In the genomic region with DNA sequence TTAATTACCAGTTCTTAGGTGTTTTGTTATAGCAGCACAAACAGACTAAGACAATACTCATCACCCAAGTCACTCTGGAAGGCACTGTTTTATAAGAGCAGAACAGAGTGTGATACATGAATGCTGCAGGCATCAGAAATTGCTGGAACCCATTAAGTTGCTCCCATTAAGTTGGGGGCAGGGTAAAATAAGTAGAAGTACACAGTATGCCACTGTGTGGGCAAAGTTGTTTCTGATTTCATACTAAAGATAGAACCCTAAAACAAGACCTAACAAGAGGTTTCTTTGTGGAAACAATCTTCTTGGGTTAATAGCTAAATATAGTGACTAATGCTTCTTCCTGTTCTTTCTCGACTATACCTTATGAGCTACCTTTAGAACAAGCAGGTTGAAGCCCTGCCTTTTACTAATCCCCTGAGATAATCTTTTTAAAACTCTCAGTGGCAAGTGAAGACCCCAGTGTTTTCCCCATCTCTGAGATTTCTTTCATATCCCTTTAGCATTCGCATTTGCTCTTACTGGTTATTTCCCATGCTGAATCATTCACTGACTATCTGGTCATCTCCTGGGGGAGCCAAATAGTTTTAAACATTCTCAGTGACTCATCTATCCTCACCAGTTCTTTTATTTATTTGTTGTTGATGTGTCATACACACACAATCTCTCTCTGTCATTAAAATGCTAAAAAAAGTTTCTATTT, we compare ENCODE assay signal across 7 cellular contexts. TPM values are rescaled to one million over a fixed set of nuclear protein-coding genes. Genes with fewer than 3 reads are reported as not detected.
DNase-seq lines count a peak whose midpoint lies in the region; ATAC-seq and TF ChIP-seq lines count a peak whose summit lies in the region.

No MANE protein-coding gene starts in this region.

- TF ChIP-seq CTCF in parathyroid adenoma (IDR thresholded peaks at IDR 0.05) (no peak), spleen (IDR thresholded peaks at IDR 0.05 in 8 of 11, conservative IDR thresholded peaks at IDR 0.05 in 3 of 11) (no peak)

- intact Hi-C loops in activated T-helper 2 cell treated with anti-CD3 and anti-CD28 coated beads, Interferon-gamma antibody, Interleukin-2, Interleukin-4, amounts not matched to agents 10 μg/mL and 5 μg/mL and 100 μg/mL, durations not matched to agents 14 hours and 24 hours and 36 hours (cut with micrococcal nuclease), result no loop called here
- intact Hi-C loops in spleen (cut with DNase I; ENCODE audit: low total_unique reads), result no loop called here

- ATAC-seq in GM19025 (IDR thresholded peaks at IDR 0.05; ENCODE audit: low read depth, unreplicated experiment), result peak; percentile 81
- ATAC-seq in HG02981 (IDR thresholded peaks at IDR 0.05; ENCODE audit: unreplicated experiment), result peak; percentile 75
- peak; percentile 95 for ATAC-seq in activated T-helper 17 cell treated with anti-CD3 and anti-CD28 coated beads, Interleukin-2, amount 50 U/mL, for 72 hours (replicated peaks)

- no peaks in the 10 kb centered on the region for H3K36me3 Mint-ChIP-seq in activated T-helper 17 cell treated with anti-CD3 and anti-CD28 coated beads, Interleukin-2, amount 50 U/mL, for 72 hours (ENCODE audit: low read depth)
- H3K36me3 Mint-ChIP-seq in activated T-helper 2 cell treated with anti-CD3 and anti-CD28 coated beads, Interferon-gamma antibody, Interleukin-2, Interleukin-4, amounts not matched to agents 10 μg/mL and 5 μg/mL and 100 μg/mL, durations not matched to agents 14 hours and 24 hours and 36 hours (ENCODE audit: low read depth), result no peaks in the 10 kb centered on the region

- H3K9me3 ChIP-seq in parathyroid adenoma (ENCODE audit: control insufficient read depth, low read length) (no peaks in the 10 kb centered on the region), spleen (peaks cover 0 to 6% (median 0%) of the 10 kb centered on the region in 8 donors)

- H3K9ac ChIP-seq in parathyroid adenoma, result no peak overlapping the region

- DNase-seq in activated T-helper 2 cell treated with anti-CD3 and anti-CD28 coated beads, Interferon-gamma antibody, Interleukin-2, Interleukin-4, amounts not matched to agents 10 μg/mL and 5 μg/mL and 100 μg/mL, durations not matched to agents 14 hours and 24 hours and 36 hours (ENCODE audit: low spot score), result no peak
- DNase-seq in spleen (no peak), NCI-H2029 treated with DMSO at 0.1 percent for 48 hours (lab: John Stamatoyannopoulos, UW) (no peak)

- no peak overlapping the region for H3K4me2 ChIP-seq in parathyroid adenoma (ENCODE audit: low read length)

- H3K27ac Mint-ChIP-seq in activated T-helper 17 cell treated with anti-CD3 and anti-CD28 coated beads, Interleukin-2, amount 50 U/mL, for 72 hours, result peak overlapping the region; percentile 1
- H3K27ac Mint-ChIP-seq in activated T-helper 2 cell treated with anti-CD3 and anti-CD28 coated beads, Interferon-gamma antibody, Interleukin-2, Interleukin-4, amounts not matched to agents 10 μg/mL and 5 μg/mL and 100 μg/mL, durations not matched to agents 14 hours and 24 hours and 36 hours, result no peak overlapping the region

- H3K27ac ChIP-seq in parathyroid adenoma (peak overlapping the region; percentile 29), spleen (no peak overlapping the region)

- H3K36me3 ChIP-seq in parathyroid adenoma (ENCODE audit: control insufficient read depth, insufficient read depth, low read length) (no peaks in the 10 kb centered on the region), spleen (no peaks in the 10 kb centered on the region)

- no peak overlapping the region for H3K4me3 ChIP-seq in parathyroid adenoma (ENCODE audit: low read depth, low read length)
- no peak overlapping the region for H3K4me3 ChIP-seq in spleen

- no peaks in the 10 kb centered on the region for H3K27me3 Mint-ChIP-seq in activated T-helper 17 cell treated with anti-CD3 and anti-CD28 coated beads, Interleukin-2, amount 50 U/mL, for 72 hours
- peaks cover 3% of the 10 kb centered on the region for H3K27me3 Mint-ChIP-seq in activated T-helper 2 cell treated with anti-CD3 and anti-CD28 coated beads, Interferon-gamma antibody, Interleukin-2, Interleukin-4, amounts not matched to agents 10 μg/mL and 5 μg/mL and 100 μg/mL, durations not matched to agents 14 hours and 24 hours and 36 hours (ENCODE audit: low read depth)

- peaks cover 6% of the 10 kb centered on the region for H3K4me1 Mint-ChIP-seq in activated T-helper 17 cell treated with anti-CD3 and anti-CD28 coated beads, Interleukin-2, amount 50 U/mL, for 72 hours
- H3K4me1 Mint-ChIP-seq in activated T-helper 2 cell treated with anti-CD3 and anti-CD28 coated beads, Interferon-gamma antibody, Interleukin-2, Interleukin-4, amounts not matched to agents 10 μg/mL and 5 μg/mL and 100 μg/mL, durations not matched to agents 14 hours and 24 hours and 36 hours (ENCODE audit: low read depth), result peaks cover 8% of the 10 kb centered on the region

- TF ChIP-seq POLR2A in spleen (IDR thresholded peaks at IDR 0.05), result no peak

- no peaks in the 10 kb centered on the region for H3K9me3 Mint-ChIP-seq in activated T-helper 17 cell treated with anti-CD3 and anti-CD28 coated beads, Interleukin-2, amount 50 U/mL, for 72 hours
- no peaks in the 10 kb centered on the region for H3K9me3 Mint-ChIP-seq in activated T-helper 2 cell treated with anti-CD3 and anti-CD28 coated beads, Interferon-gamma antibody, Interleukin-2, Interleukin-4, amounts not matched to agents 10 μg/mL and 5 μg/mL and 100 μg/mL, durations not matched to agents 14 hours and 24 hours and 36 hours

- H3K27me3 ChIP-seq in parathyroid adenoma (ENCODE audit: control insufficient read depth, insufficient read depth, low read length) (no peaks in the 10 kb centered on the region), spleen (replicated peaks in 1 of 7) (no peaks in the 10 kb centered on the region)

- H3K79me2 ChIP-seq in parathyroid adenoma, result no peaks in the 10 kb centered on the region

- no peak overlapping the region for H3K4me3 Mint-ChIP-seq in activated T-helper 17 cell treated with anti-CD3 and anti-CD28 coated beads, Interleukin-2, amount 50 U/mL, for 72 hours
- no peak overlapping the region for H3K4me3 Mint-ChIP-seq in activated T-helper 2 cell treated with anti-CD3 and anti-CD28 coated beads, Interferon-gamma antibody, Interleukin-2, Interleukin-4, amounts not matched to agents 10 μg/mL and 5 μg/mL and 100 μg/mL, durations not matched to agents 14 hours and 24 hours and 36 hours (ENCODE audit: low read depth)

- H2AFZ ChIP-seq in parathyroid adenoma, result peak overlapping the region; percentile 23

- peaks cover 15% of the 10 kb centered on the region for H3K4me1 ChIP-seq in parathyroid adenoma
- H3K4me1 ChIP-seq in spleen, result no peaks in the 10 kb centered on the region

- WGBS in spleen, 5 donors, result 34 to 67% (median 53%) methylated on average over 2 of the region's 2 CpGs

RNA-seq across cellular contexts. Expression of a gene that starts 52.3 kb away (rescaled TPM):
- 10 to 100 TPM; 29.4 to 36.6 TPM for total RNA-seq in activated T-helper 17 cell treated with anti-CD3 and anti-CD28 coated beads, Interleukin-2, amount 50 U/mL, for 72 hours
- 34.9 and 37.3 TPM in 2 replicates for total RNA-seq in activated T-helper 2 cell treated with anti-CD3 and anti-CD28 coated beads, Interferon-gamma antibody, Interleukin-2, Interleukin-4, amounts not matched to agents 10 μg/mL and 5 μg/mL and 100 μg/mL, durations not matched to agents 14 hours and 24 hours and 36 hours
- total RNA-seq in spleen, result 10 to 100 TPM in 6 of 7 donors, 1 to 10 TPM in 1; 9.7 to 32.3 (median 15.4) TPM
- polyA plus RNA-seq in spleen, result 10 to 100 TPM in 1 of 3 donors, 1 to 10 TPM in 2; 5.3 to 10.6 (median 7.0) TPM

RNA-seq across cellular contexts. Expression of a gene that starts 52.4 kb away (rescaled TPM):
- total RNA-seq in activated T-helper 17 cell treated with anti-CD3 and anti-CD28 coated beads, Interleukin-2, amount 50 U/mL, for 72 hours, result 10 to 100 TPM; 21.4 to 23.0 TPM
- 10.2 and 10.7 TPM in 2 replicates for total RNA-seq in activated T-helper 2 cell treated with anti-CD3 and anti-CD28 coated beads, Interferon-gamma antibody, Interleukin-2, Interleukin-4, amounts not matched to agents 10 μg/mL and 5 μg/mL and 100 μg/mL, durations not matched to agents 14 hours and 24 hours and 36 hours
- 10 to 100 TPM; 12.4 to 58.7 (median 27.4) TPM for total RNA-seq in spleen
- polyA plus RNA-seq in spleen, result 10 to 100 TPM in 1 of 3 donors, 1 to 10 TPM in 2; 5.5 to 15.9 (median 8.9) TPM
